Comparison of ENCODE assay signal across 21 cellular contexts in the genomic region with DNA sequence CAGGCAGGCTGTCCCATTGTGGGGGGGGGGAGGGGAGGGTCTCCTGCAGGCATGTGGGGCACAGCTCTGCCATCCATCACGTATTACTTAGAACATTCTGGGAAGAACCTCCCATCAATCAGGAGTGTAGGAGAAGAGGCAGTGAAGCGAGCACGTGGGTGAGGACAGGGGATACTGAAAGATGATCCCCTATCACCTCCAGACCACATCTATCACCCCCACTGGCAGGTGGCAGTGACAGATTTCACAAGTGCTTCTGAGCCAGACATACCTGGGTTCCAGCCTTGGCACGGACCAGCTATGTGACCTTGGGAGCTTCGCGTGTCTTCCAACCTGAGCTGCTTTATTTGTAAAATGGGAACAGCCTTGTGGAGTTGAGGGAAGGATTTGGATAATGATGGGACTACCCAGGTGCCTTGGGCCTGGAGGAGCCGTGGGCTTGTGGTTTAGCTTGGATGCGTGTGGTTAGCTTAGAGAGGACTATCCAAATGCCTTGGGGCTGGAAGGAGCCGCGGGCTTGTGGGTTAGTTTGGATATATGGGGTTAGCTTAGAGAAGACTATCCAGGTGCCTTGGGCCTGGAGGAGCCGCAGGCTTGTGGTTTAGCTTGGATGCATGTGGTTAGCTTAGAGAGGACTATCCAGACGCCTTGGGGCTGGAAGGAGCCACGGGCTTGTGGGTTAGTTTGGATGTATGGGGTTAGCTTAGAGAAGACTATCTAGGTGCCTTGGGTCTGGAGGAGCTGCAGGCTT.
"Had no signal": no experiment of that assay in that cellular context is flagged by ENCODE, and none has a peak within 500 bp of the region (broad histone marks: within the 10 kb centered on the region; RNA-seq: fewer than 3 reads in every experiment).

No MANE protein-coding gene starts in this region.

- H3K27ac ChIP-seq: cardiac muscle cell, left lung, spleen, upper lobe of left lung, VCaP had no signal

- H3K27me3 ChIP-seq: cardiac muscle cell, upper lobe of left lung had no signal

- H3K4me1 ChIP-seq: left lung, spleen, upper lobe of left lung had no signal

- DNase-seq: activated CD4-positive, alpha-beta memory T cell treated with anti-CD3 and anti-CD28 coated beads, Interleukin-2, amount 10 ng/mL, durations not matched to agents 7 days and 5 days; activated CD4-positive, alpha-beta T cell treated with anti-CD3 and anti-CD28 coated beads, Interleukin-2, amount 10 ng/mL, durations not matched to agents 24 days and 14 days; activated effector memory CD4-positive, alpha-beta T cell treated with Interleukin-2 at 50 U/mL for 16 hours; activated naive CD4-positive, alpha-beta T cell treated with anti-CD3 and anti-CD28 coated beads, Interleukin-2, amount 10 ng/mL, durations not matched to agents 7 days and 5 days; activated T-cell treated with anti-CD3 and anti-CD28 coated beads, Interleukin-2, amount 50 U/mL, for 72 hours; dermis blood vessel endothelial cell; effector CD8-positive, alpha-beta T cell; erythroblast; foreskin fibroblast; left lung; naive thymus-derived CD4-positive, alpha-beta T cell; occipital lobe; retina; spleen; stimulated activated CD4-positive, alpha-beta T cell treated with anti-CD3 and anti-CD28 coated beads, Interleukin-4, amount 100 ng/mL, for 24 hours; stimulated activated naive CD4-positive, alpha-beta T cell treated with Interleukin-2 at 50 U/mL for 16 hours; upper lobe of left lung had no signal

- H3K36me3 ChIP-seq: cardiac muscle cell, left lung, spleen, upper lobe of left lung had no signal

- H3K9me3 ChIP-seq: left lung, spleen, upper lobe of left lung had no signal

- H3K4me3 ChIP-seq: cardiac muscle cell, left lung, lung, spleen, upper lobe of left lung had no signal

- ATAC-seq: activated CD4-positive, CD25-positive, alpha-beta regulatory T cell treated with anti-CD3 and anti-CD28 coated beads, Interleukin-2, amount 50 U/mL, for 24 hours; activated T-cell treated with anti-CD3 and anti-CD28 coated beads, Interleukin-2, amount 50 U/mL, for 72 hours; left lung; naive thymus-derived CD4-positive, alpha-beta T cell had no signal
